ENCODE assay signal across 21 cellular contexts in the genomic region with DNA sequence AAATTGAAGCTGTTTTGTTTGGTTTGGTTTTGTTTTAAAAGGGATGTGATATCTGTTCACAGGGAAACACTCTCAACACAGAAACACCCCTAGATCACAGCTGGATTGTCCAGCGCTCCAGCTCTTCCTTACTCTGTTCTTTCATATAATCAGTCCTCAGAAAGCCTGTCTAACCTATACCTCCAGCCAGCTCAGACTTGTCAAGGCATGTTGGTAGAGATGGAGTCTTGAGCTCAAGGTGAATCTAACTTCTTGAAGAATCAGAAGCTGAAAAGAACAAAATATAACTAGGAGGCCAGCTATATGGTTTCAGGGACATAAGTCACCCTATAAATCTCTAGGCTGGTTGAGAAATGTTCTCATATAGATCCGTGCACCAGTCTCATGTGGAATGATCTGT.
"Had no signal": no experiment of that assay in that cellular context is flagged by ENCODE, and none has a peak within 500 bp of the region (broad histone marks: within the 10 kb centered on the region; RNA-seq: fewer than 3 reads in every experiment).

No MANE protein-coding gene starts in this region.

- ATAC-seq: activated CD8-positive, alpha-beta memory T cell treated with anti-CD3 and anti-CD28 coated beads, Interleukin-2, amount 10 ng/mL, durations not matched to agents 7 days and 5 days; gastrocnemius medialis; psoas muscle; right cardiac atrium; stimulated activated effector memory CD8-positive, alpha-beta T cell treated with anti-CD3 and anti-CD28 coated beads, Interleukin-12 subunit alpha, Interleukin-12 subunit beta, amount 100 ng/mL, for 72 hours; T-cell; WTC11 had no signal

- H3K4me1 Mint-ChIP-seq: activated CD4-positive, alpha-beta memory T cell treated with anti-CD3 and anti-CD28 coated beads, Interleukin-2, amount 10 ng/mL, durations not matched to agents 7 days and 5 days; activated CD8-positive, alpha-beta memory T cell treated with anti-CD3 and anti-CD28 coated beads, Interleukin-2, amount 10 ng/mL, durations not matched to agents 7 days and 5 days; activated naive CD8-positive, alpha-beta T cell treated with anti-CD3 and anti-CD28 coated beads for 36 hours; stimulated activated effector memory CD8-positive, alpha-beta T cell treated with anti-CD3 and anti-CD28 coated beads, Interleukin-12 subunit alpha, Interleukin-12 subunit beta, amount 100 ng/mL, for 72 hours; T-cell had no signal

- H3K27ac Mint-ChIP-seq: activated CD4-positive, alpha-beta memory T cell treated with anti-CD3 and anti-CD28 coated beads, Interleukin-2, amount 10 ng/mL, durations not matched to agents 7 days and 5 days; activated CD8-positive, alpha-beta memory T cell treated with anti-CD3 and anti-CD28 coated beads, Interleukin-2, amount 10 ng/mL, durations not matched to agents 7 days and 5 days; activated naive CD8-positive, alpha-beta T cell treated with anti-CD3 and anti-CD28 coated beads for 36 hours; nephron; stimulated activated effector memory CD8-positive, alpha-beta T cell treated with anti-CD3 and anti-CD28 coated beads, Interleukin-12 subunit alpha, Interleukin-12 subunit beta, amount 100 ng/mL, for 72 hours; T-cell; WTC11 had no signal

- H3K36me3 Mint-ChIP-seq: activated CD8-positive, alpha-beta memory T cell treated with anti-CD3 and anti-CD28 coated beads, Interleukin-2, amount 10 ng/mL, durations not matched to agents 7 days and 5 days; activated naive CD8-positive, alpha-beta T cell treated with anti-CD3 and anti-CD28 coated beads for 36 hours; stimulated activated effector memory CD8-positive, alpha-beta T cell treated with anti-CD3 and anti-CD28 coated beads, Interleukin-12 subunit alpha, Interleukin-12 subunit beta, amount 100 ng/mL, for 72 hours; T-cell; WTC11 had no signal

- H3K27ac ChIP-seq: dorsolateral prefrontal cortex, gastrocnemius medialis, ovary, psoas muscle, stomach, vagina had no signal

- H3K36me3 ChIP-seq: gastrocnemius medialis, ovary, stomach, vagina had no signal

- H3K9me3 Mint-ChIP-seq: activated naive CD8-positive, alpha-beta T cell treated with anti-CD3 and anti-CD28 coated beads for 36 hours had no signal

- H3K27me3 ChIP-seq: dorsolateral prefrontal cortex, gastrocnemius medialis, ovary, stomach, vagina had no signal

- H3K9me3 ChIP-seq: gastrocnemius medialis, ovary, psoas muscle, vagina had no signal

- H3K4me3 Mint-ChIP-seq: activated CD4-positive, alpha-beta memory T cell treated with anti-CD3 and anti-CD28 coated beads, Interleukin-2, amount 10 ng/mL, durations not matched to agents 7 days and 5 days; activated CD8-positive, alpha-beta memory T cell treated with anti-CD3 and anti-CD28 coated beads, Interleukin-2, amount 10 ng/mL, durations not matched to agents 7 days and 5 days; activated naive CD8-positive, alpha-beta T cell treated with anti-CD3 and anti-CD28 coated beads for 36 hours; nephron; stimulated activated effector memory CD8-positive, alpha-beta T cell treated with anti-CD3 and anti-CD28 coated beads, Interleukin-12 subunit alpha, Interleukin-12 subunit beta, amount 100 ng/mL, for 72 hours; T-cell; WTC11 had no signal

- DNase-seq: activated CD4-positive, alpha-beta memory T cell treated with anti-CD3 and anti-CD28 coated beads, Interleukin-2, amount 10 ng/mL, durations not matched to agents 7 days and 5 days; activated CD4-positive, alpha-beta T cell treated with anti-CD3 and anti-CD28 coated beads for 4 hours; activated CD8-positive, alpha-beta memory T cell treated with anti-CD3 and anti-CD28 coated beads, Interleukin-2, amount 10 ng/mL, durations not matched to agents 7 days and 5 days; activated naive CD4-positive, alpha-beta T cell; activated naive CD8-positive, alpha-beta T cell treated with anti-CD3 and anti-CD28 coated beads for 36 hours; amniotic stem cell; central memory CD4-positive, alpha-beta T cell; dorsolateral prefrontal cortex; gastrocnemius medialis; head of caudate nucleus; ovary; psoas muscle; right cardiac atrium; stimulated activated CD4-positive, alpha-beta T cell treated with anti-CD3 and anti-CD28 coated beads, Interleukin-4, amount 100 ng/mL, for 24 hours; stomach; T-cell; trophoblast cell had no signal

- H3K4me3 ChIP-seq: gastrocnemius medialis, ovary, psoas muscle, stomach, vagina had no signal

- H3K4me1 ChIP-seq: gastrocnemius medialis, psoas muscle, stomach, vagina had no signal

- H3K27me3 Mint-ChIP-seq: activated CD4-positive, alpha-beta memory T cell treated with anti-CD3 and anti-CD28 coated beads, Interleukin-2, amount 10 ng/mL, durations not matched to agents 7 days and 5 days; activated CD8-positive, alpha-beta memory T cell treated with anti-CD3 and anti-CD28 coated beads, Interleukin-2, amount 10 ng/mL, durations not matched to agents 7 days and 5 days; activated naive CD8-positive, alpha-beta T cell treated with anti-CD3 and anti-CD28 coated beads for 36 hours; T-cell had no signal
